In genomic region chr10:68553138-68553537, GRCh38 we compare ENCODE assay signal across 20 cellular contexts. TPM values are rescaled to one million over a fixed set of nuclear protein-coding genes. Genes with fewer than 3 reads are reported as not detected.
A peak's percentile ranks its signal among the peaks of the same experiment; 100 is the strongest.
DNase-seq lines count a peak whose midpoint lies in the region; ATAC-seq, FAIRE-seq and TF ChIP-seq lines count a peak whose summit lies in the region.
"Had no signal": no experiment of that assay in that cellular context is flagged by ENCODE, and none has a peak within 500 bp of the region (broad histone marks: within the 10 kb centered on the region; RNA-seq: fewer than 3 reads in every experiment).

No MANE protein-coding gene starts in this region.

- TF ChIP-seq EP300 in K562 (IDR thresholded peaks at IDR 0.05; ENCODE audit: low read length) (no peak), ovary (IDR thresholded peaks at IDR 0.05) (no peak)

- H3K27me3 ChIP-seq in K562 (ENCODE audit: control insufficient read depth in 2 of 2, insufficient read depth in 2 of 2, low read length in 2 of 2) (no peaks in the 10 kb centered on the region), ovary (no peaks in the 10 kb centered on the region)

- no peaks in the 10 kb centered on the region for H3K79me2 ChIP-seq in K562 (ENCODE audit: control insufficient read depth, insufficient read depth, low read length)

- intact Hi-C loops in K562 (cut with micrococcal nuclease) (loop anchor here (10.0 kb wide), 1 partner anchor 352 kb away; the partner anchor contains the start of gene DDX50), ovary (cut with DNase I) (loop anchor here in 2 of 4 donors (10.0 kb wide), 1 partner anchor 342 kb away; no protein-coding TSS in a partner anchor)

- no peak overlapping the region; the same call in 1 of the 2 replicates for H3K4me2 ChIP-seq in K562 (ENCODE audit: insufficient read depth, low read length)
- H3K4me2 ChIP-seq: KMS-11, PC-9 had no signal

- H3K9me3 ChIP-seq in K562 (replicated peaks; ENCODE audit: control insufficient read depth, insufficient read depth, low read depth, low read length) (no peaks in the 10 kb centered on the region), ovary (no peaks in the 10 kb centered on the region)

- H3K36me3 ChIP-seq in K562 (ENCODE audit: control insufficient read depth, insufficient read depth, low read length) (no peaks in the 10 kb centered on the region), ovary (no peaks in the 10 kb centered on the region)

- in situ Hi-C loops in K562 (cut with MboI): no loop called here

- DNase-seq in NCI-H82 (lab: John Stamatoyannopoulos, UW) (peak; percentile 15), NCI-H82 treated with DMSO at 0.1 percent for 48 hours (lab: John Stamatoyannopoulos, UW; ENCODE audit: unreplicated experiment) (no peak), K562 (ENCODE audit: extremely low read depth in 1 of 4, low spot score in 3 of 4) (peak in 1 of 4 experiments; percentile 46), left kidney (ENCODE audit: low read depth, low spot score) (peak; percentile 26), ovary (no peak)
- no peak for DNase-seq in stimulated activated CD8-positive, alpha-beta memory T cell treated with anti-CD3 and anti-CD28 coated beads, Interleukin-4, amount 100 ng/mL, for 48 hours
- DNase-seq: AML-193, DND-41, HCEC 1CT, NCI-H1417, NCI-H187, NCI-H2227 treated with DMSO at 0.1 percent for 48 hours, NCI-H510A treated with DMSO at 0.1 percent for 48 hours, NCI-H774, PC-9 had no signal

- H3K4me3 ChIP-seq in K562 (no peak overlapping the region), ovary (no peak overlapping the region)
- H3K4me3 ChIP-seq: PC-9 had no signal

- peak overlapping the region; percentile 2; the same call in 1 of the 2 replicates for H2AFZ ChIP-seq in K562 (ENCODE audit: low read depth, low read length)
- H2AFZ ChIP-seq: PC-9 had no signal

- no peak for ATAC-seq in K562
- ATAC-seq in GM21576 (IDR thresholded peaks at IDR 0.05; ENCODE audit: unreplicated experiment): no peak
- no peak for ATAC-seq in GM18520 (IDR thresholded peaks at IDR 0.05; ENCODE audit: unreplicated experiment)
- ATAC-seq: HepG2 had no signal

- H3K4me1 ChIP-seq in K562 (replicated peaks in 1 of 2; ENCODE audit: control insufficient read depth in 2 of 2, insufficient read depth in 2 of 2, low read length in 2 of 2): peaks cover 21 to 26% of the 10 kb centered on the region in 2 experiments
- H3K4me1 ChIP-seq in ovary (ENCODE audit: insufficient read depth): no peaks in the 10 kb centered on the region

- H3K9me1 ChIP-seq in K562 (ENCODE audit: control insufficient read depth, insufficient read depth, low read length): no peaks in the 10 kb centered on the region

- BruUV-seq in K562 (replicated peaks; lab: Mats Ljungman, UMichigan): no TSS peak

- CTCF ChIA-PET in K562 (lab: Yijun Ruan, JAX; ENCODE audit: low intra/inter-chr PET ratio): no interaction called here

- POLR2A ChIA-PET in K562 (lab: Yijun Ruan, JAX): interaction anchor here (1.0 kb wide), 1 partner anchor 54 kb away, joined by 3 read pairs; no protein-coding TSS in a partner anchor

- H4K20me1 ChIP-seq in K562 (replicated peaks; ENCODE audit: control insufficient read depth, insufficient read depth, low read length): no peaks in the 10 kb centered on the region

- TF ChIP-seq POLR2A in K562 (conservative IDR thresholded peaks at IDR 0.05) (no peak), ovary (IDR thresholded peaks at IDR 0.05) (no peak)

- FAIRE-seq in K562 (lab: Jason Lieb, UNC): no peak
- FAIRE-seq: HepG2 had no signal

- no peak for TF ChIP-seq RAD21 in K562 (CRISPR knock-in tag; conservative IDR thresholded peaks at IDR 0.05 in 1 of 2, IDR thresholded peaks at IDR 0.05 in 1 of 2)

- H3K9ac ChIP-seq in K562 (ENCODE audit: insufficient read depth in 1 of 2, low read depth in 2 of 2, low read length in 2 of 2): no peak overlapping the region
- H3K9ac ChIP-seq: KMS-11 had no signal

- WGBS in K562 (ENCODE audit: insufficient coverage, low coverage, missing lambda C conversion rate): 12% methylated on average over 6 of the region's 6 CpGs
- WGBS in ovary, 3 donors: 32 to 37% (median 34%) methylated on average over 6 of the region's 6 CpGs

- no peak for TF ChIP-seq CTCF in K562 (IDR thresholded peaks at IDR 0.05 in 2 of 3, conservative IDR thresholded peaks at IDR 0.05 in 1 of 3; ENCODE audit: insufficient read depth in 2 of 3, low read depth in 1 of 3, low read length in 3 of 3)
- no peak for TF ChIP-seq CTCF in ovary (IDR thresholded peaks at IDR 0.05)

- H3K27ac ChIP-seq in K562 (ENCODE audit: extremely low read depth, low read depth, low read length): no peak overlapping the region
- H3K27ac ChIP-seq in ovary: no peak overlapping the region
- H3K27ac ChIP-seq: 22Rv1, KMS-11, PC-9 had no signal

TF ChIP-seq in K562, 482 proteins besides CTCF, POLR2A, EP300 and RAD21:
- TF ChIP-seq RCOR1 (IDR thresholded peaks at IDR 0.05; ENCODE audit: borderline replicate concordance in 1 of 2, low read depth in 2 of 2, low read length in 2 of 2) (peak in 1 of 2 experiments; percentile 86; a peak in 1 of 4 replicates), ZNF75A (CRISPR knock-in tag; IDR thresholded peaks at IDR 0.05) (no peak), ARID1B (IDR thresholded peaks at IDR 0.05) (peak; percentile 21; the same call in 1 of the 2 replicates), TEAD4 (IDR thresholded peaks at IDR 0.05; ENCODE audit: low read length) (peak; percentile 24; the same call in 1 of the 2 replicates), TEAD4 (CRISPR knock-in tag; IDR thresholded peaks at IDR 0.05; ENCODE audit: borderline replicate concordance) (no peak), CBFA2T3 (IDR thresholded peaks at IDR 0.05) (0 out of 2 replicates have a peak, but pooled peaks have one; percentile 11)

RNA-seq across cellular contexts. Expression of gene TET1, which starts 7.0 kb away (rescaled TPM):
- total RNA-seq in K562 (2011; cell fraction: chromatin; rRNA removed; ENCODE audit: low replicate concordance): 44.0 and 102 TPM in 2 replicates
- total RNA-seq in K562 (2011; cell fraction: nucleolus; rRNA removed): 30.5 and 40.3 TPM in 2 replicates
- total RNA-seq in K562 (2011; cell fraction: nucleoplasm; rRNA removed): 50.2 and 57.9 TPM in 2 replicates
- total RNA-seq in K562 (2014; rRNA removed) (9.2 and 11.9 TPM in 2 replicates), K562 (2014; rRNA removed; fragmentation: Illumina TruSeq; extraction: Trizol) (21.0 and 22.2 TPM in 2 replicates), K562 (2015; rRNA removed; fragmentation: Illumina TruSeq; extraction: Trizol) (18.0 and 18.7 TPM in 2 replicates), K562 (2021) (20.6 and 21.3 TPM in 2 replicates), ovary (1 to 10 TPM; 2.9 to 7.0 (median 5.7) TPM)
- polyA plus RNA-seq in K562 (2011; rRNA removed) (11.6 and 18.9 TPM in 2 replicates), K562 (2014; fragmentation: Illumina TruSeq; extraction: Trizol) (12.6 and 16.8 TPM in 2 replicates), K562 (2014; fragmentation: Nextera tagmentation; extraction: Ambion mirVana) (1 to 10 TPM; 2.6 to 3.6 TPM), K562 (2014; rRNA removed) (5.4 and 5.9 TPM in 2 replicates), ovary (1 to 10 TPM in 1 of 2 donors, under 1 TPM in 1; 0.69 to 1.4 TPM)
- polyA plus RNA-seq in K562 (2011; cell fraction: cytosol; rRNA removed): 4.0 and 9.4 TPM in 2 replicates
- 10.7 and 16.7 TPM in 2 replicates for polyA plus RNA-seq in K562 (2011; cell fraction: nucleus; rRNA removed)
- polyA plus RNA-seq in K562 (2012): 6.8 and 8.1 TPM in 2 replicates
- polyA minus RNA-seq in K562 (2011; rRNA and poly(A)+ RNA removed): 45.0 and 86.3 TPM in 2 replicates
- polyA minus RNA-seq in K562 (2011; cell fraction: cytosol; rRNA and poly(A)+ RNA removed): 25.9 and 31.1 TPM in 2 replicates
- 18.4 and 50.4 TPM in 2 replicates for polyA minus RNA-seq in K562 (2011; cell fraction: nucleus; rRNA and poly(A)+ RNA removed)

RNA-seq across cellular contexts. Expression of gene SLC25A16, which starts 25.8 kb away (rescaled TPM):
- 154 and 293 TPM in 2 replicates for total RNA-seq in K562 (2011; cell fraction: chromatin; rRNA removed; ENCODE audit: low replicate concordance)
- total RNA-seq in K562 (2011; cell fraction: nucleolus; rRNA removed): 80.4 and 84.5 TPM in 2 replicates
- 109 and 132 TPM in 2 replicates for total RNA-seq in K562 (2011; cell fraction: nucleoplasm; rRNA removed)
- total RNA-seq in K562 (2014; rRNA removed) (7.5 and 9.0 TPM in 2 replicates), K562 (2014; rRNA removed; fragmentation: Illumina TruSeq; extraction: Trizol) (25.7 and 32.0 TPM in 2 replicates), K562 (2015; rRNA removed; fragmentation: Illumina TruSeq; extraction: Trizol) (16.7 and 16.8 TPM in 2 replicates), K562 (2021) (21.9 and 24.1 TPM in 2 replicates), ovary (10 to 100 TPM in 6 of 7 donors, 1 to 10 TPM in 1; 9.1 to 31.9 (median 27.0) TPM)
- polyA plus RNA-seq in K562 (2011; rRNA removed) (26.0 and 28.5 TPM in 2 replicates), K562 (2014; fragmentation: Illumina TruSeq; extraction: Trizol) (9.6 and 12.0 TPM in 2 replicates), K562 (2014; fragmentation: Nextera tagmentation; extraction: Ambion mirVana) (1 to 10 TPM; 2.7 to 5.1 TPM), K562 (2014; rRNA removed) (20.0 and 24.6 TPM in 2 replicates), ovary (10 to 100 TPM in 1 of 2 donors, 1 to 10 TPM in 1; 4.4 to 10.1 TPM)
- 6.3 and 11.1 TPM in 2 replicates for polyA plus RNA-seq in K562 (2011; cell fraction: cytosol; rRNA removed)
- 49.8 and 58.5 TPM in 2 replicates for polyA plus RNA-seq in K562 (2011; cell fraction: nucleus; rRNA removed)
- 6.7 and 9.8 TPM in 2 replicates for polyA plus RNA-seq in K562 (2012)
- polyA minus RNA-seq in K562 (2011; rRNA and poly(A)+ RNA removed): 36.2 and 41.9 TPM in 2 replicates
- polyA minus RNA-seq in K562 (2011; cell fraction: cytosol; rRNA and poly(A)+ RNA removed): 22.1 and 26.7 TPM in 2 replicates
- 18.6 and 24.5 TPM in 2 replicates for polyA minus RNA-seq in K562 (2011; cell fraction: nucleus; rRNA and poly(A)+ RNA removed)

Comparison
In these comparisons a context has a peak if more than half of its experiments do, and no peak if none do; other contexts are left out.
1. DNase-seq: peak in NCI-H82 (single experiment) and left kidney (single experiment); none in NCI-H82 treated with DMSO at 0.1 percent for 48 hours (single experiment), ovary (0 of 5) and stimulated activated CD8-positive, alpha-beta memory T cell treated with anti-CD3 and anti-CD28 coated beads, Interleukin-4, amount 100 ng/mL, for 48 hours (single experiment).